In the genomic region with DNA sequence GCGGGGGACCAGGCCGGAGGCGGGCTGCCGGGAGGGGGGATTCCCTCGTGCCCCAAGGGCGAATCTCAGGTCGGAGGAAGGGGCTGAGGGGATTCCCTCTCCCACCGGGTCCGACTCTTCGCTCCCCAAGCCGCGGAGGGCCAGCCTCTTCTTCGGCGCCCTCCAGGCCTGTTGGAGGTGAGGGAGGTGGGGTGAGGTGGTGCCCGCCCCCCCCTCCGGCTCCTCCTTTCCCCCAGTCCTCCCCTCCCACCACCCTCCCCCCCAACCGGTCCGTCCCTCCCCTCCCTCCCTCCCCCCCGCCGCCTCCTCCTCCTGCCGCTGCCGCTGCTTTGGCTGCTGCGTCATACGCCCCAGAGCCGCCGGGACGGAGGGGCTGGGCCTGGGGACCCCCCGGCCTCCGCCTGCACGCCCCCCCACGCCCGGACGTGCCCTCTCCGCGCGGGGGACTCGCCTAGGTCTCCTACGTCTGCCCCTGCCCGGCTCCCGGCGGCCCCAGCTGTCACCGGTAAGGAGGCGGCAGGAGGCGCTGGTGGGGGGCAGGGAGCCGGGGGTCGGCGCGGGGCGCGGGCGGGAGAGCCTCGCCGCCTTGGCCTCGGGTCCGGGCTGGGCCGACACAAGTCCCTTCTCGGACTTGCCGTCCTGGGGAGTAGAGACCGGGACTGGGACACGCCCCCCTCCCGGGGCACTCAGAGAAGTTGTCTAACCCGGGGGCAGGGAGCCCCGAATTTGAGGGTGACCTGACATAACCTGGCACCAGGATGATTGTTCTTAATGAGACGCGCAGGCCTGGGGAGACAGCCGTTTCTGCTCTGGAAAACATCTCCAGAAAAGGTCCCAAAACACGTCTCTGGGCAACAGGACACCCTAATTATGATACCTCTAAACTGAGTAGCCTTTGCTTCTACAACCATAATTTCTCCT, we compare ENCODE assay signal across 8 cellular contexts. TPM values are rescaled to one million over a fixed set of nuclear protein-coding genes. Genes with fewer than 3 reads are reported as not detected.
A peak's percentile ranks its signal among the peaks of the same experiment; 100 is the strongest.
DNase-seq lines count a peak whose midpoint lies in the region; TF ChIP-seq lines count a peak whose summit lies in the region.

A gene (plus strand): TSS at position 304 of the 921 bp plus-strand sequence. CDS start 1,250 bp downstream, outside the sequence.

- H3K4me1 Mint-ChIP-seq in activated CD4-positive, alpha-beta memory T cell treated with anti-CD3 and anti-CD28 coated beads, Interleukin-2, amount 10 ng/mL, durations not matched to agents 7 days and 5 days: peaks cover 59% of the 10 kb centered on the region

- no peaks in the 10 kb centered on the region for H3K27me3 ChIP-seq in HAP-1 (ENCODE audit: low read depth)
- H3K27me3 ChIP-seq in Loucy (ENCODE audit: insufficient read depth, low read length, poor library complexity, severe bottlenecking): no peaks in the 10 kb centered on the region
- H3K27me3 ChIP-seq in muscle layer of duodenum (ENCODE audit: low read depth, low read length): no peaks in the 10 kb centered on the region

- H3K27ac Mint-ChIP-seq in activated CD4-positive, alpha-beta memory T cell treated with anti-CD3 and anti-CD28 coated beads, Interleukin-2, amount 10 ng/mL, durations not matched to agents 7 days and 5 days: peak within 1 kb of the TSS; percentile 97

- H3K4me2 ChIP-seq in Loucy (ENCODE audit: low read depth, low read length, poor library complexity, severe bottlenecking): peak within 1 kb of the TSS; percentile 98

- H3K79me2 ChIP-seq in Loucy (ENCODE audit: insufficient read depth, low read length): peaks cover 40% of the 10 kb centered on the region; the same call in 1 of the 2 replicates

- no peaks in the 10 kb centered on the region for H3K9me3 Mint-ChIP-seq in activated CD4-positive, alpha-beta memory T cell treated with anti-CD3 and anti-CD28 coated beads, Interleukin-2, amount 10 ng/mL, durations not matched to agents 7 days and 5 days

- H4K20me1 ChIP-seq in Loucy (ENCODE audit: insufficient read depth, low read length, poor library complexity, severe bottlenecking): peaks cover 28% of the 10 kb centered on the region

- under 1% methylated on average over 63 of the region's 67 CpGs for WGBS in urinary bladder

- peaks cover 65% of the 10 kb centered on the region for H3K36me3 Mint-ChIP-seq in activated CD4-positive, alpha-beta memory T cell treated with anti-CD3 and anti-CD28 coated beads, Interleukin-2, amount 10 ng/mL, durations not matched to agents 7 days and 5 days (ENCODE audit: low read depth)

- 0 out of 2 replicates have a peak, but pooled peaks have one; percentile 19 for TF ChIP-seq CTCF in Loucy (conservative IDR thresholded peaks at IDR 0.05; ENCODE audit: low read length)

- no peaks in the 10 kb centered on the region for H3K9me2 ChIP-seq in Loucy (replicated peaks; ENCODE audit: low read depth, low read length)

- CTCF ChIA-PET in activated CD4-positive, alpha-beta memory T cell treated with anti-CD3 and anti-CD28 coated beads, Interleukin-2, amount 10 ng/mL, durations not matched to agents 7 days and 5 days (lab: Charles Lee): interaction anchor here (0.6 to 1.7 kb wide), 8 partner anchors 8 to 301 kb away, joined by 3 to 4 read pairs (median 3); a partner anchor contains a TSS

- no peaks in the 10 kb centered on the region for H3K27me3 Mint-ChIP-seq in activated CD4-positive, alpha-beta memory T cell treated with anti-CD3 and anti-CD28 coated beads, Interleukin-2, amount 10 ng/mL, durations not matched to agents 7 days and 5 days

- in situ Hi-C loops in HAP-1 (cut with MboI; ENCODE audit: low sequenced_read_pairs): no loop called here

- TF ChIP-seq POLR2A in erythroblast (IDR thresholded peaks at IDR 0.05; ENCODE audit: low read length): no peak

- POLR2A ChIA-PET in activated CD4-positive, alpha-beta memory T cell treated with anti-CD3 and anti-CD28 coated beads, Interleukin-2, amount 10 ng/mL, durations not matched to agents 7 days and 5 days (lab: Charles Lee): interaction anchor here (0.7 to 2.9 kb wide), 15 partner anchors 7 to 286 kb away, joined by 3 to 22 read pairs (median 3); a partner anchor contains a TSS

- H3K9me3 ChIP-seq in HAP-1: no peaks in the 10 kb centered on the region
- no peaks in the 10 kb centered on the region for H3K9me3 ChIP-seq in Loucy (ENCODE audit: insufficient read depth, low read depth, low read length)
- H3K9me3 ChIP-seq in muscle layer of duodenum (ENCODE audit: control insufficient read depth in 1 of 2, low read length in 2 of 2): no peaks in the 10 kb centered on the region

- H3K4me3 ChIP-seq in HAP-1 (peak within 1 kb of the TSS; percentile 46), Loucy (ENCODE audit: low read length, poor library complexity, severe bottlenecking) (peak within 1 kb of the TSS; percentile 82), muscle layer of duodenum (ENCODE audit: low read depth in 1 of 2, low read length in 2 of 2) (peak within 1 kb of the TSS; percentile 88), urinary bladder (ENCODE audit: low read depth, low read length) (peak within 1 kb of the TSS; percentile 92)

- peak; percentile 71 for DNase-seq in activated T-cell treated with anti-CD3 and anti-CD28 coated beads for 4 hours
- no peak for DNase-seq in activated T-cell treated with anti-CD3 and anti-CD28 coated beads, Interleukin-2, amount 50 U/mL, for 48 hours
- DNase-seq in HAP-1 (ENCODE audit: low spot score in 2 of 2): peak in 1 of 2 experiments; percentile 64
- no peak for DNase-seq in activated CD4-positive, alpha-beta memory T cell treated with anti-CD3 and anti-CD28 coated beads, Interleukin-2, amount 10 ng/mL, durations not matched to agents 7 days and 5 days
- peak; percentile 91 to 93 for DNase-seq in erythroblast (lab: John Stamatoyannopoulos, UW)

- peak within 1 kb of the TSS; percentile 82 for H3K9ac ChIP-seq in Loucy (ENCODE audit: low read depth, low read length, poor library complexity, severe bottlenecking)

- peak within 1 kb of the TSS; percentile 44 for H2AFZ ChIP-seq in Loucy (ENCODE audit: low read length)

- H3K27ac ChIP-seq in muscle layer of duodenum (ENCODE audit: low read length) (peak within 1 kb of the TSS; percentile 85), urinary bladder (ENCODE audit: low read depth) (peak within 1 kb of the TSS; percentile 95)

- H3K4me1 ChIP-seq in HAP-1: peaks cover 6% of the 10 kb centered on the region
- peaks cover 29% of the 10 kb centered on the region for H3K4me1 ChIP-seq in Loucy (ENCODE audit: insufficient read depth, low read length, poor library complexity, severe bottlenecking)
- H3K4me1 ChIP-seq in muscle layer of duodenum (ENCODE audit: control insufficient read depth in 1 of 2, insufficient read depth in 2 of 2, low read length in 2 of 2): peaks cover 3 to 29% of the 10 kb centered on the region in 2 donors
- H3K4me1 ChIP-seq in urinary bladder (ENCODE audit: insufficient read depth): no peaks in the 10 kb centered on the region

- H3K4me3 Mint-ChIP-seq in activated CD4-positive, alpha-beta memory T cell treated with anti-CD3 and anti-CD28 coated beads, Interleukin-2, amount 10 ng/mL, durations not matched to agents 7 days and 5 days: peak within 1 kb of the TSS; percentile 80

- H3K36me3 ChIP-seq in HAP-1 (replicated peaks) (peaks cover 47% of the 10 kb centered on the region), Loucy (ENCODE audit: insufficient read depth, low read length) (peaks cover 27% of the 10 kb centered on the region; the same call in 1 of the 2 replicates), muscle layer of duodenum (ENCODE audit: control insufficient read depth in 1 of 2, insufficient read depth in 2 of 2, low read length in 2 of 2) (peaks cover 29 to 39% of the 10 kb centered on the region in 2 donors), urinary bladder (ENCODE audit: insufficient read depth) (no peaks in the 10 kb centered on the region)

- peaks cover 19% of the 10 kb centered on the region for H3F3A ChIP-seq in Loucy (ENCODE audit: low read depth)

RNA-seq across cellular contexts. Expression of the gene that starts here (rescaled TPM):
- total RNA-seq in activated CD4-positive, alpha-beta memory T cell treated with anti-CD3 and anti-CD28 coated beads, Interleukin-2, amount 10 ng/mL, durations not matched to agents 7 days and 5 days: 10 to 100 TPM; 46.4 to 51.4 TPM
- 16.4 TPM for total RNA-seq in urinary bladder
- 79.4 TPM for polyA plus RNA-seq in urinary bladder

Comparison
In these comparisons a context has a peak if more than half of its experiments do, and no peak if none do; other contexts are left out.
1. DNase-seq: peak in activated T-cell treated with anti-CD3 and anti-CD28 coated beads for 4 hours (single experiment) and erythroblast (2 of 2); none in activated T-cell treated with anti-CD3 and anti-CD28 coated beads, Interleukin-2, amount 50 U/mL, for 48 hours (0 of 2) and activated CD4-positive, alpha-beta memory T cell treated with anti-CD3 and anti-CD28 coated beads, Interleukin-2, amount 10 ng/mL, durations not matched to agents 7 days and 5 days (single experiment).
2. Peak in every context shown above with its lines, with median percentiles within 50 percentile points of each other: H3K4me3 ChIP-seq.